18 cellular contexts compared by ENCODE assay signal in the genomic region with DNA sequence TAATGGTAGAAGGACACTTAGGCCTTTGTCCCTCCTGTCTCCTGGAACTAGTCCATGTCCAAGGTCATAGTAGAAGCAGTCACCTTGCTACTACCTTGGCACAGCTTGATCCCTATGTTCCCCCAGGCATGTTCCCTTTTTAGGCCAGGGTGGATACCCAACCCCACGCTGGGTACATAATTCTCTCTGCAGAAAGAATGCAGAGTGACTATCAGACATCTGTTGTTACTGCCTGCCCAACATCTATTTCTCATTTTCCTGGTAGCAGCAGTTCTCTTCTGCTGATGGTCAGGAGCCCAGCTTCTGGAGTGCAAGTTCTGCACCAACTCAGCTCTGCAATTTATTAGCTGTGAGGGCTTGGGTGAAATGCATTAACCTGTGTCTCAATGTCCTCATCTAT. TPM values are rescaled to one million over a fixed set of nuclear protein-coding genes. Genes with fewer than 3 reads are reported as not detected.
A peak's percentile ranks its signal among the peaks of the same experiment; 100 is the strongest.
DNase-seq lines count a peak whose midpoint lies in the region; ATAC-seq, FAIRE-seq and TF ChIP-seq lines count a peak whose summit lies in the region.
"Had no signal": no experiment of that assay in that cellular context is flagged by ENCODE, and none has a peak within 500 bp of the region (broad histone marks: within the 10 kb centered on the region; RNA-seq: fewer than 3 reads in every experiment).

No MANE protein-coding gene starts in this region.

- H3K36me3 Mint-ChIP-seq in CD4-positive, alpha-beta T cell (ENCODE audit: low read depth), result peaks cover 12% of the 10 kb centered on the region
- H3K36me3 Mint-ChIP-seq in nephron (ENCODE audit: low read depth), result no peaks in the 10 kb centered on the region
- H3K36me3 Mint-ChIP-seq in activated CD8-positive, alpha-beta T cell treated with anti-CD3 and anti-CD28 coated beads, Interleukin-2, amount 10 ng/mL, durations not matched to agents 7 days and 5 days (ENCODE audit: low read depth), result no peaks in the 10 kb centered on the region
- H3K36me3 Mint-ChIP-seq: CD14-positive monocyte had no signal

- H3K36me3 ChIP-seq in BLaER1 (no peaks in the 10 kb centered on the region), OCI-LY7 (ENCODE audit: insufficient read depth, low read length) (no peaks in the 10 kb centered on the region), kidney (ENCODE audit: control insufficient read depth in 1 of 2, insufficient read depth in 2 of 2, low read length in 2 of 2) (no peaks in the 10 kb centered on the region)

- BruUV-seq in OCI-LY7 (replicated peaks; lab: Mats Ljungman, UMichigan), result no TSS peak

- H3K4me2 ChIP-seq in BLaER1, result peak overlapping the region; percentile 65
- peak overlapping the region; percentile 46; the same call in 1 of the 2 replicates for H3K4me2 ChIP-seq in OCI-LY7 (ENCODE audit: low read length)

- no peaks in the 10 kb centered on the region for H3K27me3 Mint-ChIP-seq in CD4-positive, alpha-beta T cell
- H3K27me3 Mint-ChIP-seq in nephron (ENCODE audit: low read depth), result peaks cover 7% of the 10 kb centered on the region
- H3K27me3 Mint-ChIP-seq in activated CD8-positive, alpha-beta T cell treated with anti-CD3 and anti-CD28 coated beads, Interleukin-2, amount 10 ng/mL, durations not matched to agents 7 days and 5 days (ENCODE audit: low read depth), result no peaks in the 10 kb centered on the region

- H3K27ac ChIP-seq in BLaER1, result 0 out of 2 replicates have a peak overlapping the region, but pooled peaks have one; percentile 35
- no peak overlapping the region for H3K27ac ChIP-seq in CD4-positive, alpha-beta T cell (ENCODE audit: low read depth, low read length)
- H3K27ac ChIP-seq in OCI-LY7 (ENCODE audit: low read depth, low read length, poor library complexity, severe bottlenecking), result no peak overlapping the region
- H3K27ac ChIP-seq in kidney (ENCODE audit: low read depth in 2 of 2, low read length in 2 of 2), result no peak overlapping the region
- H3K27ac ChIP-seq: GM23248 had no signal

- no peaks in the 10 kb centered on the region for H3K9me3 ChIP-seq in BLaER1
- H3K9me3 ChIP-seq in CD4-positive, alpha-beta T cell (ENCODE audit: control insufficient read depth, low read length), result no peaks in the 10 kb centered on the region
- H3K9me3 ChIP-seq in OCI-LY7 (ENCODE audit: low read length), result no peaks in the 10 kb centered on the region
- no peaks in the 10 kb centered on the region for H3K9me3 ChIP-seq in kidney (ENCODE audit: control insufficient read depth in 1 of 2, low read length in 2 of 2)
- H3K9me3 ChIP-seq: Caco-2 had no signal

- no peak for TF ChIP-seq POLR2A in erythroblast (IDR thresholded peaks at IDR 0.05; ENCODE audit: low read length)

- no peak for DNase-seq in CD4-positive, alpha-beta T cell
- no peak for DNase-seq in OCI-LY7 (ENCODE audit: low spot score)
- DNase-seq in erythroblast (lab: John Stamatoyannopoulos, UW), result no peak
- no peak for DNase-seq in activated CD8-positive, alpha-beta T cell treated with anti-CD3 and anti-CD28 coated beads, Interleukin-2, amount 10 ng/mL, durations not matched to agents 7 days and 5 days
- no peak for DNase-seq in kidney
- DNase-seq: ACHN, Caco-2, GM23248, NCI-H1105 treated with DMSO at 0.1 percent for 48 hours, NCI-H1694, NCI-H2227 treated with DMSO at 0.1 percent for 48 hours, NCI-H510A treated with DMSO at 0.1 percent for 48 hours had no signal

- H3K9me2 ChIP-seq in OCI-LY7 (ENCODE audit: insufficient read depth, low read length), result no peaks in the 10 kb centered on the region

- no peak for FAIRE-seq in kidney (lab: Jason Lieb, UNC)
- FAIRE-seq: G401.6, K562 had no signal

- no peak for TF ChIP-seq CTCF in CD4-positive, alpha-beta T cell (IDR thresholded peaks at IDR 0.05)
- TF ChIP-seq CTCF in OCI-LY7 (conservative IDR thresholded peaks at IDR 0.05; ENCODE audit: low read length) (no peak), nephron (IDR thresholded peaks at IDR 0.05; ENCODE audit: unreplicated experiment in 3 of 3) (no peak), kidney (IDR thresholded peaks at IDR 0.05; ENCODE audit: borderline replicate concordance, extremely low read depth, insufficient read depth) (no peak)

- H3K27me3 ChIP-seq in BLaER1, result no peaks in the 10 kb centered on the region
- no peaks in the 10 kb centered on the region for H3K27me3 ChIP-seq in CD4-positive, alpha-beta T cell (ENCODE audit: control insufficient read depth, insufficient read depth, low read length)

- peaks cover 18% of the 10 kb centered on the region for H3K4me1 Mint-ChIP-seq in CD4-positive, alpha-beta T cell (ENCODE audit: low read depth)
- H3K4me1 Mint-ChIP-seq in nephron, result peaks cover 5% of the 10 kb centered on the region
- H3K4me1 Mint-ChIP-seq in activated CD8-positive, alpha-beta T cell treated with anti-CD3 and anti-CD28 coated beads, Interleukin-2, amount 10 ng/mL, durations not matched to agents 7 days and 5 days (ENCODE audit: low read depth), result peaks cover 20% of the 10 kb centered on the region

- no peaks in the 10 kb centered on the region for H4K20me1 ChIP-seq in BLaER1
- H4K20me1 ChIP-seq in OCI-LY7 (ENCODE audit: insufficient read depth, low read length), result no peaks in the 10 kb centered on the region

- H3K9me3 Mint-ChIP-seq in CD4-positive, alpha-beta T cell, result no peaks in the 10 kb centered on the region
- H3K9me3 Mint-ChIP-seq in nephron, result no peaks in the 10 kb centered on the region
- H3K9me3 Mint-ChIP-seq in activated CD8-positive, alpha-beta T cell treated with anti-CD3 and anti-CD28 coated beads, Interleukin-2, amount 10 ng/mL, durations not matched to agents 7 days and 5 days (ENCODE audit: insufficient read depth), result no peaks in the 10 kb centered on the region

- peak overlapping the region; percentile 39; the same call in 1 of the 2 replicates for H2AFZ ChIP-seq in OCI-LY7 (ENCODE audit: low read length)
- H2AFZ ChIP-seq: GM23248 had no signal

- H3K4me1 ChIP-seq in BLaER1 (peaks cover 32% of the 10 kb centered on the region), OCI-LY7 (ENCODE audit: insufficient read depth, low read length, poor library complexity, severe bottlenecking) (peaks cover 36% of the 10 kb centered on the region), kidney (ENCODE audit: control insufficient read depth in 1 of 2, insufficient read depth in 1 of 2, low read depth in 1 of 2, low read length in 2 of 2) (peaks cover 2 to 4% of the 10 kb centered on the region in 2 donors)

- CTCF ChIA-PET in CD4-positive, alpha-beta T cell (lab: Charles Lee), result no interaction called here
- CTCF ChIA-PET in OCI-LY7 (lab: Charles Lee; ENCODE audit: unreplicated experiment), result no interaction called here
- CTCF ChIA-PET in activated CD8-positive, alpha-beta T cell treated with anti-CD3 and anti-CD28 coated beads, Interleukin-2, amount 10 ng/mL, durations not matched to agents 7 days and 5 days (lab: Charles Lee), result interaction anchor here (1.2 kb wide), 1 partner anchor 10 kb away, joined by 3 read pairs; no protein-coding TSS in a partner anchor

- H3K4me3 Mint-ChIP-seq in CD4-positive, alpha-beta T cell, result peak overlapping the region; percentile 71
- peak overlapping the region; percentile 25 to 46 (median 35) for H3K4me3 Mint-ChIP-seq in nephron
- no peak overlapping the region for H3K4me3 Mint-ChIP-seq in activated CD8-positive, alpha-beta T cell treated with anti-CD3 and anti-CD28 coated beads, Interleukin-2, amount 10 ng/mL, durations not matched to agents 7 days and 5 days
- H3K4me3 Mint-ChIP-seq: CD14-positive monocyte had no signal

- peak overlapping the region; percentile 15 for H3K27ac Mint-ChIP-seq in CD4-positive, alpha-beta T cell
- H3K27ac Mint-ChIP-seq in nephron, result no peak overlapping the region
- no peak overlapping the region for H3K27ac Mint-ChIP-seq in activated CD8-positive, alpha-beta T cell treated with anti-CD3 and anti-CD28 coated beads, Interleukin-2, amount 10 ng/mL, durations not matched to agents 7 days and 5 days

- POLR2A ChIA-PET in CD4-positive, alpha-beta T cell (lab: Charles Lee), result no interaction called here
- POLR2A ChIA-PET in OCI-LY7 (lab: Charles Lee), result interaction anchor here (0.7 to 1.5 kb wide), 4 partner anchors 11 to 1179 kb away, joined by 3 to 4 read pairs (median 4); no protein-coding TSS in a partner anchor
- POLR2A ChIA-PET in activated CD8-positive, alpha-beta T cell treated with anti-CD3 and anti-CD28 coated beads, Interleukin-2, amount 10 ng/mL, durations not matched to agents 7 days and 5 days (lab: Charles Lee), result no interaction called here

- no peaks in the 10 kb centered on the region for H3K79me2 ChIP-seq in OCI-LY7 (ENCODE audit: insufficient read depth, low read depth, low read length)

- H3K4me3 ChIP-seq in BLaER1 (no peak overlapping the region), OCI-LY7 (ENCODE audit: low read depth, low read length, poor library complexity, severe bottlenecking) (no peak overlapping the region), kidney (ENCODE audit: low read length in 2 of 2) (no peak overlapping the region)
- H3K4me3 ChIP-seq: GM23248, K562 had no signal

- H3K9ac ChIP-seq in BLaER1, result no peak overlapping the region
- no peak overlapping the region for H3K9ac ChIP-seq in kidney (ENCODE audit: low read length in 2 of 2)
- H3K9ac ChIP-seq: GM23248 had no signal

- intact Hi-C loops in CD4-positive, alpha-beta T cell (cut with DNase I, micrococcal nuclease), result loop anchor here (5.0 to 10.0 kb wide), 6 partner anchors 398 to 1465 kb away; a partner anchor contains a TSS
- intact Hi-C loops in OCI-LY7 (cut with micrococcal nuclease; ENCODE audit: unreplicated experiment) (loop anchor here (5.0 kb wide), 3 partner anchors 103 to 443 kb away; a partner anchor contains a TSS), kidney (cut with DNase I) (no loop called here)

- no peak for ATAC-seq in CD4-positive, alpha-beta T cell (ENCODE audit: poor library complexity)
- ATAC-seq in activated CD8-positive, alpha-beta T cell treated with anti-CD3 and anti-CD28 coated beads, Interleukin-2, amount 10 ng/mL, durations not matched to agents 7 days and 5 days, result no peak
- ATAC-seq: HCT116, K562 had no signal

RNA-seq across cellular contexts. Expression of a gene that starts 4.4 kb away (rescaled TPM):
- 10 to 100 TPM; 10.8 to 11.9 TPM for total RNA-seq in CD4-positive, alpha-beta T cell
- total RNA-seq in OCI-LY7 (2014; rRNA removed; shearing (Covaris generic)), result 55.2 and 61.1 TPM in 2 replicates
- total RNA-seq in OCI-LY7 (2022) (58.9 and 71.4 TPM in 2 replicates), kidney (10.7 TPM)
- total RNA-seq in activated CD8-positive, alpha-beta T cell treated with anti-CD3 and anti-CD28 coated beads, Interleukin-2, amount 10 ng/mL, durations not matched to agents 7 days and 5 days, result 10 to 100 TPM; 22.9 TPM
- 17.4 TPM for polyA plus RNA-seq in kidney (ENCODE audit: insufficient read depth, low read depth, low replicate concordance)
